In the genomic region with DNA sequence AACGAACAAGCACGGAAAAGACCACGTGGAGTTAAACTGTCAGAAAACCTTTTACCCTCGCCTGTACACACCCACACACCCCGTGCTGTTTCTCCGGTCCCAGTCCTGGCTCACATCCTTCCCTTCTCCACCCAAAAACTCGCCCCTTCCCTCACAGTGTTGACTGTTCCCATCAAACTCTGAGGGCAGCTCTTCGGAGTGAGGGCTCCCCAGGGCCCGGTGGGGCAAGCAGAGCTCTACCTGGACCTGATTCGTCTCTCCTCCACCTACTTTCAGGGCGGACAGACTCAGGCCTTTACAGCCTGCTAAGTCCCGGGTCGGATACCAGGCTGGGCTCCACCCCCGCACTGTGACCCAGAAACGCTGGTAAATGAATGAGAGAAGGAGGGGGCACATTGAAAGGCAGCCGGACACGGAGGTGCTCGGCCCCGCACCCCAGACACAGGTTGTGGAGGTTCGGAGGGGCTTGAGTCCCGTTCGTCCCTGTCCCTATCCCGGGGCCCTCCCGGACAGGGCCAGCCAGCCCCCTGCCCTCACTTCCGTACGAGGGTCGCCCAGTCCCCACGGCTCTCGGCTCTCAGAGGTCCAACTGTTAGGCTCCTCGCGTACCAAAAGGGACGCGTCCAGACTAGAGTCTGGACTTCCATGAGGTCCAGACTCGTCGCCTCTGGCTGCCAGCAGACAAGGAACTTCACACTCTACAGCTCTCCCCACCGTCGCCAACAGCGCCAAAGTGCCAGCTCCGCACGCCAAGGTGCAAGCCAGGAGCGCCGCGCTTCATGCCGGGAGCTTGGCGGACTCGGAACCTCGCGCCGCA, we compare ENCODE assay signal across 8 cellular contexts. TPM values are rescaled to one million over a fixed set of nuclear protein-coding genes. Genes with fewer than 3 reads are reported as not detected.
A peak's percentile ranks its signal among the peaks of the same experiment; 100 is the strongest.
DNase-seq lines count a peak whose midpoint lies in the region; TF ChIP-seq lines count a peak whose summit lies in the region.

No MANE protein-coding gene starts in this region.

- H3K4me1 ChIP-seq in HUES6 (ENCODE audit: control insufficient read depth, insufficient read depth, low read length) (peaks cover 6% of the 10 kb centered on the region; the same call in 1 of the 2 replicates), ovary (ENCODE audit: insufficient read depth) (no peaks in the 10 kb centered on the region)

- WGBS in ovary, 3 donors: 1% methylated on average over 47 to 49 of the region's 49 CpGs

- no peak overlapping the region for H3K27ac ChIP-seq in HUES6 (ENCODE audit: low read depth, low read length)
- H3K27ac ChIP-seq in ovary: no peak overlapping the region

- no peak for TF ChIP-seq POLR2A in ovary (IDR thresholded peaks at IDR 0.05)

- intact Hi-C loops in cardiac septum (cut with DNase I): no loop called here
- intact Hi-C loops in ovary (cut with DNase I): no loop called here

- no peak for TF ChIP-seq CTCF in ovary (IDR thresholded peaks at IDR 0.05)

- H3K4me3 ChIP-seq in HUES6 (ENCODE audit: low read depth, low read length): peak overlapping the region; percentile 67
- peak overlapping the region; percentile 39 for H3K4me3 ChIP-seq in ovary

- peak; percentile 27 for DNase-seq in DMS153 treated with DMSO at 0.1 percent for 48 hours (lab: John Stamatoyannopoulos, UW; ENCODE audit: unreplicated experiment)
- DNase-seq in activated naive CD4-positive, alpha-beta T cell treated with anti-CD3 and anti-CD28 coated beads, Interleukin-2, amount 50 U/mL, for 16 hours: peak; percentile 27
- peak; percentile 75 for DNase-seq in cardiac septum (ENCODE audit: low spot score)
- DNase-seq in ovary: peak; percentile 27 to 64 (median 43)
- no peak for DNase-seq in NCI-H510A treated with DMSO at 0.1 percent for 48 hours (lab: John Stamatoyannopoulos, UW)
- DNase-seq in NCI-H187 treated with DMSO at 0.1 percent for 48 hours (lab: John Stamatoyannopoulos, UW): no peak
- no peak for DNase-seq in SIG-M5 treated with dmso at 0.1 percent for 504 hours (lab: John Stamatoyannopoulos, UW; ENCODE audit: unreplicated experiment)

- H3K9ac ChIP-seq in HUES6 (ENCODE audit: low read length): peak overlapping the region; percentile 6

- peaks cover 9% of the 10 kb centered on the region for H3K27me3 ChIP-seq in HUES6 (ENCODE audit: control insufficient read depth, insufficient read depth, low read length)
- H3K27me3 ChIP-seq in ovary: no peaks in the 10 kb centered on the region

- H3K9me3 ChIP-seq in HUES6 (ENCODE audit: control insufficient read depth, insufficient read depth, low read depth, low read length) (no peaks in the 10 kb centered on the region), ovary (no peaks in the 10 kb centered on the region)

- H3K36me3 ChIP-seq in HUES6 (ENCODE audit: control insufficient read depth, insufficient read depth, low read length): no peaks in the 10 kb centered on the region
- no peaks in the 10 kb centered on the region for H3K36me3 ChIP-seq in ovary

- TF ChIP-seq EP300 in ovary (IDR thresholded peaks at IDR 0.05): no peak

RNA-seq across cellular contexts. Expression of gene ASL, which starts 31.7 kb away (rescaled TPM):
- total RNA-seq in cardiac septum: 11.7 TPM
- 10 to 100 TPM; 11.9 to 28.8 (median 18.6) TPM for total RNA-seq in ovary
- 10 to 100 TPM in 1 of 2 donors, 1 to 10 TPM in 1; 2.8 to 26.7 TPM for polyA plus RNA-seq in ovary

Comparison
In these comparisons a context has a peak if more than half of its experiments do, and no peak if none do; other contexts are left out.
1. DNase-seq: peak in DMS153 treated with DMSO at 0.1 percent for 48 hours (single experiment), activated naive CD4-positive, alpha-beta T cell treated with anti-CD3 and anti-CD28 coated beads, Interleukin-2, amount 50 U/mL, for 16 hours (single experiment), cardiac septum (single experiment) and ovary (5 of 5); none in NCI-H510A treated with DMSO at 0.1 percent for 48 hours (single experiment), NCI-H187 treated with DMSO at 0.1 percent for 48 hours (single experiment) and SIG-M5 treated with dmso at 0.1 percent for 504 hours (single experiment).